ENCODE assay signal across 7 cellular contexts in the genomic region with DNA sequence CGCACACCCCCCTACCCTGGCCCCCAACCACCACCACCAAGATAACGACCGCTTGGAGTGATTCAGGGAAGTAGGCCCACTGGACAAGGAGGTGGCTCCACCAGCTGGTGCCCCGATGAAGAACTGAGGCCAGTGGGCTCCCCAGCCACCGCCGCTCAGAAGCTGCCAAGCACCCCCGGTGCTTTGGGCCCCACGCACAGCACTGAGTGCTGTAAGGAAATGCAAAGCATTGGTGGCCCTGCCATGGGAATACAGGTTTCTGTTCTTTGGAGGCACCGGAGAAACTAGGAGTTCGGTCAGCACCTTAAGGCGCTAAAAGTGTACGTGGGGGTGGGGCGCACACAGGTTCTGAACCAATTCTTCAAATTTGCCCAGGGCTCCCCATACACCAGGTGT. TPM values are rescaled to one million over a fixed set of nuclear protein-coding genes. Genes with fewer than 3 reads are reported as not detected.
DNase-seq lines count a peak whose midpoint lies in the region; ATAC-seq and TF ChIP-seq lines count a peak whose summit lies in the region.

No MANE protein-coding gene starts in this region.

- TF ChIP-seq CTCF in IMR-90 (conservative IDR thresholded peaks at IDR 0.05; ENCODE audit: low read depth, low read length) = peak; percentile 27; the same call in 1 of the 2 replicates
- peak in 1 of 3 experiments; percentile 33 for TF ChIP-seq CTCF in ascending aorta (IDR thresholded peaks at IDR 0.05)

- peak overlapping the region; percentile 58 for H2BK120ac ChIP-seq in IMR-90 (ENCODE audit: low read depth, low read length)

- peak overlapping the region; percentile 61 for H2AK5ac ChIP-seq in IMR-90 (ENCODE audit: low read depth, low read length)

- peak overlapping the region; percentile 89 for H2AFZ ChIP-seq in IMR-90 (replicated peaks; ENCODE audit: low read length, poor library complexity)

- H3K4me3 Mint-ChIP-seq in stimulated activated effector memory CD8-positive, alpha-beta T cell treated with anti-CD3 and anti-CD28 coated beads, Interleukin-12 subunit alpha, Interleukin-12 subunit beta, amount 100 ng/mL, for 72 hours = peak overlapping the region; percentile 70

- H2BK5ac ChIP-seq in IMR-90 (ENCODE audit: low read depth, low read length, poor library complexity, severe bottlenecking) = peak overlapping the region; percentile 68

- WGBS in IMR-90 (ENCODE audit: extremely low coverage in 2 of 2, insufficient read length in 1 of 2), 2 experiments = 57% methylated on average over 7 of the region's 13 CpGs; no CpG with 5 or more reads in 1 of the 2 experiments

- peaks cover 23% of the 10 kb centered on the region for H3K4me1 Mint-ChIP-seq in stimulated activated effector memory CD8-positive, alpha-beta T cell treated with anti-CD3 and anti-CD28 coated beads, Interleukin-12 subunit alpha, Interleukin-12 subunit beta, amount 100 ng/mL, for 72 hours

- BruUV-seq in IMR-90 (replicated peaks; lab: Mats Ljungman, UMichigan) = no TSS peak

- ATAC-seq in IMR-90 (ENCODE audit: low read depth) (no peak), HG02610 (IDR thresholded peaks at IDR 0.05; ENCODE audit: unreplicated experiment) (no peak)
- ATAC-seq in stimulated activated effector memory CD8-positive, alpha-beta T cell treated with anti-CD3 and anti-CD28 coated beads, Interleukin-12 subunit alpha, Interleukin-12 subunit beta, amount 100 ng/mL, for 72 hours = no peak

- H3K27me3 ChIP-seq in IMR-90 (ENCODE audit: control insufficient read depth, insufficient read depth, low read length) (no peaks in the 10 kb centered on the region), ascending aorta (no peaks in the 10 kb centered on the region)

- intact Hi-C loops in IMR-90 (cut with micrococcal nuclease) (loop anchor here (2.0 to 5.0 kb wide), 3 partner anchors 57 to 192 kb away; no protein-coding TSS in a partner anchor), ascending aorta (cut with DNase I) (loop anchor here (2.0 to 10.0 kb wide), 6 partner anchors 57 to 735 kb away; a partner anchor contains a TSS)

- in situ Hi-C loops in IMR-90 (cut with MboI; ENCODE audit: low sequenced_read_pairs) = loop anchor here (5.0 kb wide), 1 partner anchor 127 kb away; a partner anchor contains a TSS

- H3K36me3 Mint-ChIP-seq in stimulated activated effector memory CD8-positive, alpha-beta T cell treated with anti-CD3 and anti-CD28 coated beads, Interleukin-12 subunit alpha, Interleukin-12 subunit beta, amount 100 ng/mL, for 72 hours = no peaks in the 10 kb centered on the region

- peak overlapping the region; percentile 37; the same call in 1 of the 3 replicates for H2BK15ac ChIP-seq in IMR-90 (ENCODE audit: low read depth, low read length)

- H3K9ac ChIP-seq in IMR-90 (ENCODE audit: low read depth, low read length) = peak overlapping the region; percentile 45; the same call in 1 of the 2 replicates

- H3K4me1 ChIP-seq in IMR-90 (ENCODE audit: control insufficient read depth, insufficient read depth, low read length) (peaks cover 21% of the 10 kb centered on the region), ascending aorta (peaks cover 0 to 10% of the 10 kb centered on the region in 2 donors)

- H3K56ac ChIP-seq in IMR-90 (ENCODE audit: extremely low read depth, insufficient read depth, low read length) = no peak overlapping the region

- H3K4ac ChIP-seq in IMR-90 (ENCODE audit: low read depth, low read length) = peak overlapping the region; percentile 59

- peak overlapping the region; percentile 61 for H4K91ac ChIP-seq in IMR-90 (ENCODE audit: insufficient read depth, low read depth, low read length)

- H3K27ac Mint-ChIP-seq in stimulated activated effector memory CD8-positive, alpha-beta T cell treated with anti-CD3 and anti-CD28 coated beads, Interleukin-12 subunit alpha, Interleukin-12 subunit beta, amount 100 ng/mL, for 72 hours = peak overlapping the region; percentile 61

- H3K4me2 ChIP-seq in IMR-90 (ENCODE audit: low read depth, low read length) = peak overlapping the region; percentile 58

- POLR2A ChIA-PET in IMR-90 (lab: Charles Lee; ENCODE audit: unreplicated experiment) = interaction anchor here (0.6 kb wide), 2 partner anchors 14 to 412 kb away, joined by 3 read pairs; no protein-coding TSS in a partner anchor

- DNase-seq in IMR-90 = no peak
- DNase-seq in ascending aorta (ENCODE audit: low spot score in 2 of 2) = peak in 1 of 2 donors; percentile 66
- no peak for DNase-seq in stimulated activated effector memory CD8-positive, alpha-beta T cell treated with anti-CD3 and anti-CD28 coated beads, Interleukin-12 subunit alpha, Interleukin-12 subunit beta, amount 100 ng/mL, for 72 hours (ENCODE audit: low spot score in 2 of 2)
- DNase-seq in RKO (ENCODE audit: low spot score) = no peak
- no peak for DNase-seq in activated CD8-positive, alpha-beta memory T cell treated with anti-CD3 and anti-CD28 coated beads for 24 hours

- no peak overlapping the region for H2BK20ac ChIP-seq in IMR-90 (ENCODE audit: low read depth, low read length)

- peaks cover 14 to 34% of the 10 kb centered on the region in 2 experiments for H3K79me1 ChIP-seq in IMR-90 (ENCODE audit: low read depth in 1 of 2, low read length in 2 of 2)

- peak overlapping the region; percentile 41; the same call in 1 of the 2 replicates for H3K27ac ChIP-seq in IMR-90 (ENCODE audit: insufficient read depth, low read length)
- peak overlapping the region; percentile 76 to 79 for H3K27ac ChIP-seq in ascending aorta

- H4K5ac ChIP-seq in IMR-90 (ENCODE audit: low read depth, low read length) = no peak overlapping the region; the same call in 1 of the 2 replicates

- 0 out of 2 replicates have a peak, but pooled peaks cover 3% of the 10 kb centered on the region for H3K9me1 ChIP-seq in IMR-90 (ENCODE audit: insufficient read depth, low read length)

- peak overlapping the region; percentile 3; the same call in 1 of the 2 replicates for H3K18ac ChIP-seq in IMR-90 (ENCODE audit: low read depth, low read length)

- peak overlapping the region; percentile 43 for H2AK9ac ChIP-seq in IMR-90 (replicated peaks; ENCODE audit: low read depth, low read length, poor library complexity)

- H3K14ac ChIP-seq in IMR-90 (replicated peaks; ENCODE audit: low read depth, low read length) = peak overlapping the region; percentile 43; the same call in 1 of the 2 replicates

- dilution Hi-C loops in IMR-90 (cut with HindIII; ENCODE audit: low sequenced_read_pairs, unreplicated experiment) = no loop called here

- H3K36me3 ChIP-seq in IMR-90 (ENCODE audit: control insufficient read depth, insufficient read depth, low read length) (no peaks in the 10 kb centered on the region), ascending aorta (no peaks in the 10 kb centered on the region)

- H3K23ac ChIP-seq in IMR-90 (ENCODE audit: low read depth, low read length) = no peak overlapping the region

- CTCF ChIA-PET in IMR-90 (lab: Yijun Ruan, JAX) = interaction anchor here (0.9 to 1.6 kb wide), 5 partner anchors 13 to 343 kb away, joined by 3 to 5 read pairs (median 3); no protein-coding TSS in a partner anchor

- TF ChIP-seq POLR2A in IMR-90 (IDR thresholded peaks at IDR 0.05; ENCODE audit: low read depth, low read length) = no peak

- peak overlapping the region; percentile 7 to 53; a peak in 2 of 4 replicates for H4K8ac ChIP-seq in IMR-90 (ENCODE audit: low read depth in 2 of 2, low read length in 2 of 2)

- H3K4me3 ChIP-seq in IMR-90 (ENCODE audit: insufficient read depth, low read depth, low read length) (peak overlapping the region; percentile 82; the same call in 1 of the 2 replicates), ascending aorta (peak overlapping the region; percentile 67 to 78), iPS-18c (ENCODE audit: insufficient read depth, low read depth, low read length) (peak overlapping the region; percentile 56)

- H3K9me3 Mint-ChIP-seq in stimulated activated effector memory CD8-positive, alpha-beta T cell treated with anti-CD3 and anti-CD28 coated beads, Interleukin-12 subunit alpha, Interleukin-12 subunit beta, amount 100 ng/mL, for 72 hours = no peaks in the 10 kb centered on the region

- peak; percentile 11; the same call in 1 of the 2 replicates for TF ChIP-seq RAD21 in IMR-90 (IDR thresholded peaks at IDR 0.05; ENCODE audit: low read length)

- H3K9me3 ChIP-seq in IMR-90 (ENCODE audit: control insufficient read depth, insufficient read depth, low read length) (no peaks in the 10 kb centered on the region), ascending aorta (no peaks in the 10 kb centered on the region), iPS-18c (ENCODE audit: control insufficient read depth, insufficient read depth, low read length) (no peaks in the 10 kb centered on the region)

- no peaks in the 10 kb centered on the region for H4K20me1 ChIP-seq in IMR-90 (ENCODE audit: insufficient read depth, low read length)

TF ChIP-seq in IMR-90, 13 proteins besides CTCF, POLR2A, EP300 and RAD21 (continues in another document):
- no peak for TF ChIP-seq FOS (IDR thresholded peaks at IDR 0.05; ENCODE audit: low read depth, low read length)
- no peak for TF ChIP-seq NFE2L2 (IDR thresholded peaks at IDR 0.05; ENCODE audit: low read depth, low read length)
- TF ChIP-seq MXI1 (IDR thresholded peaks at IDR 0.05; ENCODE audit: borderline replicate concordance, low read depth, low read length) = no peak
- TF ChIP-seq SMC3 (IDR thresholded peaks at IDR 0.05; ENCODE audit: low read depth, low read length) = no peak
- TF ChIP-seq CEBPB (IDR thresholded peaks at IDR 0.05; ENCODE audit: low read depth, low read length) = no peak
- TF ChIP-seq MAFK (IDR thresholded peaks at IDR 0.05; ENCODE audit: low read depth, low read length) = no peak
- TF ChIP-seq, protein P1, sequence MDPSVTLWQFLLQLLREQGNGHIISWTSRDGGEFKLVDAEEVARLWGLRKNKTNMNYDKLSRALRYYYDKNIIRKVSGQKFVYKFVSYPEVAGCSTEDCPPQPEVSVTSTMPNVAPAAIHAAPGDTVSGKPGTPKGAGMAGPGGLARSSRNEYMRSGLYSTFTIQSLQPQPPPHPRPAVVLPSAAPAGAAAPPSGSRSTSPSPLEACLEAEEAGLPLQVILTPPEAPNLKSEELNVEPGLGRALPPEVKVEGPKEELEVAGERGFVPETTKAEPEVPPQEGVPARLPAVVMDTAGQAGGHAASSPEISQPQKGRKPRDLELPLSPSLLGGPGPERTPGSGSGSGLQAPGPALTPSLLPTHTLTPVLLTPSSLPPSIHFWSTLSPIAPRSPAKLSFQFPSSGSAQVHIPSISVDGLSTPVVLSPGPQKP (IDR thresholded peaks at IDR 0.05; ENCODE audit: borderline replicate concordance, low read depth, low read length) = no peak
- no peak for TF ChIP-seq MAZ (IDR thresholded peaks at IDR 0.05; ENCODE audit: borderline replicate concordance, low read depth, low read length)
- TF ChIP-seq BHLHE40 (IDR thresholded peaks at IDR 0.05; ENCODE audit: low read depth, low read length) = no peak

RNA-seq across cellular contexts. Expression of a gene that starts 0.7 kb away (rescaled TPM):
- total RNA-seq in IMR-90 (2012; rRNA removed) (123 and 199 TPM in 2 replicates), ascending aorta (184 TPM)
- polyA plus RNA-seq in IMR-90 (2012; rRNA removed) = 82.8 and 100 TPM in 2 replicates
- polyA plus RNA-seq in IMR-90 (2012; cell fraction: cytosol; rRNA removed) = 29.4 and 33.7 TPM in 2 replicates
- 12.6 and 23.8 TPM in 2 replicates for polyA plus RNA-seq in IMR-90 (2012; cell fraction: nucleus; rRNA removed; ENCODE audit: low replicate concordance)
